ENCODE assay signal across 9 cellular contexts in genomic region chr17:1006054-1006453, GRCh38. TPM values are rescaled to one million over a fixed set of nuclear protein-coding genes. Genes with fewer than 3 reads are reported as not detected.
DNase-seq lines count a peak whose midpoint lies in the region; ATAC-seq and TF ChIP-seq lines count a peak whose summit lies in the region.
"Had no signal": no experiment of that assay in that cellular context is flagged by ENCODE, and none has a peak within 500 bp of the region (broad histone marks: within the 10 kb centered on the region; RNA-seq: fewer than 3 reads in every experiment).

No MANE protein-coding gene starts in this region.

- intact Hi-C loops in lower lobe of right lung (cut with DNase I), result no loop called here
- intact Hi-C loops in testis (cut with DNase I; ENCODE audit: low total_unique reads), result no loop called here

- peak overlapping the region; percentile 81 for H3K27ac ChIP-seq in lower lobe of right lung
- peak overlapping the region; percentile 77 for H3K27ac ChIP-seq in testis

- H3K36me3 ChIP-seq in lower lobe of right lung (peaks cover 94% of the 10 kb centered on the region), testis (ENCODE audit: low read depth, missing control alignments) (no peaks in the 10 kb centered on the region)

- peaks cover 19% of the 10 kb centered on the region for H3K36me3 Mint-ChIP-seq in chondrocyte (ENCODE audit: low read depth)

- peak overlapping the region; percentile 81 for H3K27ac Mint-ChIP-seq in chondrocyte (ENCODE audit: unreplicated experiment)

- H3K9me3 ChIP-seq in lower lobe of right lung (no peaks in the 10 kb centered on the region), testis (no peaks in the 10 kb centered on the region)

- H3K27me3 ChIP-seq in lower lobe of right lung (ENCODE audit: low read depth) (no peaks in the 10 kb centered on the region), testis (no peaks in the 10 kb centered on the region)

- DNase-seq in NCI-H69 (lab: John Stamatoyannopoulos, UW) (peak; percentile 7), chondrocyte (ENCODE audit: low spot score) (no peak), lower lobe of right lung (no peak), testis (no peak), epidermal melanocyte (ENCODE audit: insufficient read length, low spot score) (no peak), NCI-H226 (no peak), A172 (ENCODE audit: low spot score) (no peak)

- ATAC-seq in lower lobe of right lung (no peak), GM19397 (IDR thresholded peaks at IDR 0.05; ENCODE audit: unreplicated experiment) (no peak)

- H3K4me1 ChIP-seq in lower lobe of right lung, result peaks cover 79% of the 10 kb centered on the region
- peaks cover 45% of the 10 kb centered on the region for H3K4me1 ChIP-seq in testis

- H3K4me3 ChIP-seq in lower lobe of right lung (peak overlapping the region; percentile 6), testis (no peak overlapping the region)

- no peaks in the 10 kb centered on the region for H3K9me3 Mint-ChIP-seq in chondrocyte (ENCODE audit: low read depth)
- H3K9me3 Mint-ChIP-seq: memory B cell had no signal

- TF ChIP-seq CTCF in chondrocyte (IDR thresholded peaks at IDR 0.05), result no peak
- TF ChIP-seq CTCF in lower lobe of right lung (IDR thresholded peaks at IDR 0.05), result no peak
- no peak for TF ChIP-seq CTCF in testis (IDR thresholded peaks at IDR 0.05)

- no peak for TF ChIP-seq POLR2A in testis (IDR thresholded peaks at IDR 0.05)

- H3K27me3 Mint-ChIP-seq in chondrocyte (ENCODE audit: low read depth), result no peaks in the 10 kb centered on the region
- H3K27me3 Mint-ChIP-seq: memory B cell had no signal

- no peak overlapping the region for H3K4me3 Mint-ChIP-seq in chondrocyte (ENCODE audit: unreplicated experiment)
- H3K4me3 Mint-ChIP-seq: memory B cell had no signal

- 47 to 60% methylated on average over 16 of the region's 16 CpGs for WGBS in testis, 2 donors

- peaks cover 47% of the 10 kb centered on the region for H3K4me1 Mint-ChIP-seq in chondrocyte (ENCODE audit: low read depth)
- H3K4me1 Mint-ChIP-seq: memory B cell had no signal

RNA-seq across cellular contexts. Expression of gene TIMM22, which starts 9.1 kb away (rescaled TPM):
- total RNA-seq in chondrocyte (10.0 to 13.1 TPM (median 10.3 TPM) in 3 replicates), lower lobe of right lung (9.1 TPM), testis (10 to 100 TPM; 18.3 to 19.1 TPM)
- 18.2 TPM for polyA plus RNA-seq in testis (ENCODE audit: insufficient read depth, low read depth, low replicate concordance)
- 17.4 and 23.5 TPM in 2 replicates for total RNA-seq in A172 (2014; rRNA removed; shearing (Covaris generic))

RNA-seq across cellular contexts. Expression of gene NXN, which starts 26.5 kb away (rescaled TPM):
- total RNA-seq in chondrocyte (85.2 to 93.6 TPM (median 86.4 TPM) in 3 replicates), lower lobe of right lung (42.6 TPM), testis (10 to 100 TPM; 22.9 to 26.0 TPM)
- 23.0 TPM for polyA plus RNA-seq in testis (ENCODE audit: insufficient read depth, low read depth, low replicate concordance)
- 4.6 and 7.2 TPM in 2 replicates for total RNA-seq in A172 (2014; rRNA removed; shearing (Covaris generic))
